Comparison of ENCODE assay signal across 13 cellular contexts in the genomic region with DNA sequence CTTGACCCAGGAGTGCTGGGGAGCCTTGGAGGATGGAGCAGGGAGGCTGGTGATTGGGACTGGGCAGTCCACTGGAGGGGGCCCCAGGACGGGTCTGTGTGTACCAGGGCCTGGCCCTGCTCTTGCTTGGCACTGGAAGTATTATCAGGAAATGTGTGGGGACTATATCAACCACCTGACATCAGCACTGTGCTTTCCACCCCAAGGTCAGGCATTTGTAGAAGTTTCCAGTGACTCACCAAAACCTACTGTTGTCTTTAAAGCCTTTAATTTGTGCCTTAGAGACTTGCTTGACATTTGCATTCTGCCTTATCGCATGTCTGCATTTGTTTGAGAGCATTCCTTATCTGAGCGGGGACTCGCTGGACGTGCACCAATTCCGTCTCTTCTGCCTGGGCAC.
DNase-seq lines count a peak whose midpoint lies in the region; ATAC-seq and TF ChIP-seq lines count a peak whose summit lies in the region.
"Had no signal": no experiment of that assay in that cellular context is flagged by ENCODE, and none has a peak within 500 bp of the region (broad histone marks: within the 10 kb centered on the region; RNA-seq: fewer than 3 reads in every experiment).

No MANE protein-coding gene starts in this region.

- TF ChIP-seq CTCF in astrocyte of the spinal cord (IDR thresholded peaks at IDR 0.05; ENCODE audit: low read depth, low read length) (peak; percentile 18), smooth muscle cell (IDR thresholded peaks at IDR 0.05; ENCODE audit: borderline replicate concordance, insufficient read depth, poor library complexity, severe bottlenecking) (no peak)

- H2AFZ ChIP-seq in smooth muscle cell (ENCODE audit: low read depth): no peak overlapping the region

- no peaks in the 10 kb centered on the region for H4K20me1 ChIP-seq in smooth muscle cell (ENCODE audit: low read depth)

- H3K4me1 ChIP-seq in smooth muscle cell (ENCODE audit: low read depth): peaks cover 14% of the 10 kb centered on the region

- ATAC-seq in left cardiac atrium (peak; percentile 47 to 70), GM19467 (IDR thresholded peaks at IDR 0.05; ENCODE audit: unreplicated experiment) (no peak)

- 33% methylated on average over 6 of the region's 6 CpGs for WGBS in smooth muscle cell (ENCODE audit: low lambda C conversion rate)

- no peaks in the 10 kb centered on the region for H3K27me3 ChIP-seq in smooth muscle cell (ENCODE audit: low read depth)

- H3K36me3 ChIP-seq in smooth muscle cell (ENCODE audit: low read depth): no peaks in the 10 kb centered on the region
- H3K36me3 ChIP-seq: WERI-Rb-1 had no signal

- no peak for DNase-seq in left cardiac atrium
- no peak for DNase-seq in cardiac septum (ENCODE audit: low spot score)
- DNase-seq in astrocyte of the spinal cord (ENCODE audit: low read depth, low spot score): peak; percentile 49
- peak; percentile 65 for DNase-seq in glomerular visceral epithelial cell (ENCODE audit: extremely low spot score)
- DNase-seq in smooth muscle cell (lab: John Stamatoyannopoulos, UW; ENCODE audit: unreplicated experiment): no peak
- DNase-seq in activated effector memory CD4-positive, alpha-beta T cell treated with anti-CD3 and anti-CD28 coated beads, Interleukin-2, amount 50 U/mL, for 16 hours: no peak
- no peak for DNase-seq in NCI-H526 treated with DMSO at 0.1 percent for 48 hours (lab: John Stamatoyannopoulos, UW)
- DNase-seq: H9, NCI-H187, NCI-H69, WERI-Rb-1 had no signal

- H3K4me2 ChIP-seq in smooth muscle cell: no peak overlapping the region

- in situ Hi-C loops in astrocyte of the spinal cord (cut with HindIII; ENCODE audit: low sequenced_read_pairs): no loop called here

- intact Hi-C loops in left cardiac atrium (cut with DNase I) (no loop called here), cardiac septum (cut with DNase I) (no loop called here)

- no peaks in the 10 kb centered on the region for H3K9me3 ChIP-seq in smooth muscle cell (replicated peaks; ENCODE audit: low read depth)

- H3K4me3 ChIP-seq in astrocyte of the spinal cord (ENCODE audit: low read depth, low read length): no peak overlapping the region
- no peak overlapping the region for H3K4me3 ChIP-seq in smooth muscle cell

- H3K9ac ChIP-seq in smooth muscle cell (ENCODE audit: low read depth): no peak overlapping the region

- no peaks in the 10 kb centered on the region for H3K79me2 ChIP-seq in smooth muscle cell (ENCODE audit: low read depth)

- no peaks in the 10 kb centered on the region for H3F3A ChIP-seq in smooth muscle cell (ENCODE audit: low read depth)

- H3K27ac ChIP-seq in smooth muscle cell (ENCODE audit: low read depth): peak overlapping the region; percentile 72
- H3K27ac ChIP-seq: HL-60, WERI-Rb-1 had no signal

Comparison
In these comparisons a context has a peak if more than half of its experiments do, and no peak if none do; other contexts are left out.
1. DNase-seq: peak in astrocyte of the spinal cord (single experiment) and glomerular visceral epithelial cell (single experiment); none in left cardiac atrium (single experiment), cardiac septum (single experiment), smooth muscle cell (single experiment), activated effector memory CD4-positive, alpha-beta T cell treated with anti-CD3 and anti-CD28 coated beads, Interleukin-2, amount 50 U/mL, for 16 hours (single experiment) and NCI-H526 treated with DMSO at 0.1 percent for 48 hours (single experiment).